1 cellular context compared by ENCODE assay signal in genomic region chr9:104093647-104094533, GRCh38.
TF ChIP-seq lines count a peak whose summit lies in the region.

Gene SMC2, plus strand, starts transcription at chr9:104094309. Its CDS starts 1,076 bp downstream, at chr9:104095385.

TF ChIP-seq in SK-N-SH, 30 proteins besides CTCF, POLR2A, EP300 and RAD21 (continued from another document):
- TF ChIP-seq ZBTB33 (IDR thresholded peaks at IDR 0.05; ENCODE audit: borderline replicate concordance, low read depth) (no peak), POLR2AphosphoS5 (IDR thresholded peaks at IDR 0.05; ENCODE audit: low read depth, low read length) (peak; percentile 97)
